Comparison of ENCODE assay signal across 7 cellular contexts in genomic region chr6:24511976-24512375, GRCh38. TPM values are rescaled to one million over a fixed set of nuclear protein-coding genes. Genes with fewer than 3 reads are reported as not detected.
A peak's percentile ranks its signal among the peaks of the same experiment; 100 is the strongest.
DNase-seq lines count a peak whose midpoint lies in the region; ATAC-seq and TF ChIP-seq lines count a peak whose summit lies in the region.
"Not testable (repeated sequence)": the region's sequence is repeated elsewhere in the genome, so short reads cannot be mapped to it uniquely, and the experiment has no call there.

No MANE protein-coding gene starts in this region.

- POLR2A ChIA-PET in CD8-positive, alpha-beta T cell (lab: Charles Lee): not testable (repeated sequence)
- POLR2A ChIA-PET in OCI-LY7 (lab: Charles Lee): interaction anchor here (7.3 to 18.0 kb wide), 2 partner anchors 11 to 16 kb away, joined by 86 to 586 read pairs; partner anchors contain the start of gene ALDH5A1

- H3K9me2 ChIP-seq in OCI-LY7 (ENCODE audit: insufficient read depth, low read length): not testable (repeated sequence)

- not testable (repeated sequence) for H3K9me3 Mint-ChIP-seq in CD8-positive, alpha-beta T cell; activated CD8-positive, alpha-beta memory T cell treated with anti-CD3 and anti-CD28 coated beads, Interleukin-2, amount 10 ng/mL, durations not matched to agents 7 days and 5 days (ENCODE audit: low read depth); memory B cell; stimulated activated memory B cell treated with anti-CD40 and anti-IgM and Interleukin-4, amounts not matched to agents 10 μg/mL and 1 μg/mL and 100 μg/mL, for 72 hours
- peaks cover 17% of the 10 kb centered on the region for H3K9me3 Mint-ChIP-seq in nephron progenitor cell

- TF ChIP-seq CTCF in CD8-positive, alpha-beta T cell (IDR thresholded peaks at IDR 0.05); OCI-LY7 (conservative IDR thresholded peaks at IDR 0.05; ENCODE audit: low read length); right atrium auricular region (IDR thresholded peaks at IDR 0.05); nephron progenitor cell (IDR thresholded peaks at IDR 0.05): not testable (repeated sequence)

- BruUV-seq in OCI-LY7 (replicated peaks; lab: Mats Ljungman, UMichigan): not testable (repeated sequence)

- H3K4me3 Mint-ChIP-seq in CD8-positive, alpha-beta T cell; activated CD8-positive, alpha-beta memory T cell treated with anti-CD3 and anti-CD28 coated beads, Interleukin-2, amount 10 ng/mL, durations not matched to agents 7 days and 5 days; memory B cell; nephron progenitor cell; stimulated activated memory B cell treated with anti-CD40 and anti-IgM and Interleukin-4, amounts not matched to agents 10 μg/mL and 1 μg/mL and 100 μg/mL, for 72 hours: not testable (repeated sequence)

- peaks cover 16% of the 10 kb centered on the region for H3K4me1 Mint-ChIP-seq in CD8-positive, alpha-beta T cell (ENCODE audit: low read depth)
- not testable (repeated sequence) for H3K4me1 Mint-ChIP-seq in activated CD8-positive, alpha-beta memory T cell treated with anti-CD3 and anti-CD28 coated beads, Interleukin-2, amount 10 ng/mL, durations not matched to agents 7 days and 5 days; nephron progenitor cell
- H3K4me1 Mint-ChIP-seq in memory B cell: peaks cover 11% of the 10 kb centered on the region
- peaks cover 26% of the 10 kb centered on the region for H3K4me1 Mint-ChIP-seq in stimulated activated memory B cell treated with anti-CD40 and anti-IgM and Interleukin-4, amounts not matched to agents 10 μg/mL and 1 μg/mL and 100 μg/mL, for 72 hours

- peaks cover 88% of the 10 kb centered on the region for H3K36me3 Mint-ChIP-seq in CD8-positive, alpha-beta T cell
- peaks cover 14% of the 10 kb centered on the region for H3K36me3 Mint-ChIP-seq in activated CD8-positive, alpha-beta memory T cell treated with anti-CD3 and anti-CD28 coated beads, Interleukin-2, amount 10 ng/mL, durations not matched to agents 7 days and 5 days
- H3K36me3 Mint-ChIP-seq in memory B cell (peaks cover 46% of the 10 kb centered on the region), nephron progenitor cell (ENCODE audit: low read depth) (peaks cover 80% of the 10 kb centered on the region)
- H3K36me3 Mint-ChIP-seq in stimulated activated memory B cell treated with anti-CD40 and anti-IgM and Interleukin-4, amounts not matched to agents 10 μg/mL and 1 μg/mL and 100 μg/mL, for 72 hours: peaks cover 70% of the 10 kb centered on the region

- intact Hi-C loops in CD8-positive, alpha-beta T cell (cut with DNase I, micrococcal nuclease): not testable (repeated sequence)
- intact Hi-C loops in OCI-LY7 (cut with micrococcal nuclease; ENCODE audit: unreplicated experiment): loop anchor here (10.0 kb wide), 2 partner anchors 1513 to 1853 kb away; partner anchors contain the start of gene BTN3A2

- H4K20me1 ChIP-seq in OCI-LY7 (ENCODE audit: insufficient read depth, low read length): not testable (repeated sequence)

- peak overlapping the region; percentile 14 for H3K27ac Mint-ChIP-seq in CD8-positive, alpha-beta T cell
- not testable (repeated sequence) for H3K27ac Mint-ChIP-seq in activated CD8-positive, alpha-beta memory T cell treated with anti-CD3 and anti-CD28 coated beads, Interleukin-2, amount 10 ng/mL, durations not matched to agents 7 days and 5 days
- H3K27ac Mint-ChIP-seq in memory B cell (peak overlapping the region; percentile 30), nephron progenitor cell (peak overlapping the region; percentile 4)
- peak overlapping the region; percentile 62 for H3K27ac Mint-ChIP-seq in stimulated activated memory B cell treated with anti-CD40 and anti-IgM and Interleukin-4, amounts not matched to agents 10 μg/mL and 1 μg/mL and 100 μg/mL, for 72 hours

- H3K36me3 ChIP-seq in CD8-positive, alpha-beta T cell (ENCODE audit: insufficient read depth, low read length); right atrium auricular region: not testable (repeated sequence)
- peaks cover 84% of the 10 kb centered on the region for H3K36me3 ChIP-seq in OCI-LY7 (ENCODE audit: insufficient read depth, low read length)

- H3K27ac ChIP-seq in CD8-positive, alpha-beta T cell (ENCODE audit: low read depth, low read length); right atrium auricular region: not testable (repeated sequence)
- H3K27ac ChIP-seq in OCI-LY7 (ENCODE audit: low read depth, low read length, poor library complexity, severe bottlenecking): peak overlapping the region; percentile 2

- H3K79me2 ChIP-seq in OCI-LY7 (ENCODE audit: insufficient read depth, low read depth, low read length): not testable (repeated sequence)

- not testable (repeated sequence) for H3K4me3 ChIP-seq in CD8-positive, alpha-beta T cell (ENCODE audit: low read depth, low read length); OCI-LY7 (ENCODE audit: low read depth, low read length, poor library complexity, severe bottlenecking); right atrium auricular region

- not testable (repeated sequence) for H3K9me3 ChIP-seq in CD8-positive, alpha-beta T cell (ENCODE audit: low read length); OCI-LY7 (ENCODE audit: low read length); right atrium auricular region

- CTCF ChIA-PET in CD8-positive, alpha-beta T cell (lab: Charles Lee): interaction anchor here (0.7 to 1.2 kb wide), 4 partner anchors 10 to 1024 kb away, joined by 3 to 6 read pairs (median 3); partner anchors contain the start of gene ALDH5A1
- CTCF ChIA-PET in OCI-LY7 (lab: Charles Lee; ENCODE audit: unreplicated experiment); activated CD8-positive, alpha-beta memory T cell treated with anti-CD3 and anti-CD28 coated beads, Interleukin-2, amount 10 ng/mL, durations not matched to agents 7 days and 5 days (lab: Charles Lee): not testable (repeated sequence)

- not testable (repeated sequence) for ATAC-seq in CD8-positive, alpha-beta T cell; activated CD8-positive, alpha-beta memory T cell treated with anti-CD3 and anti-CD28 coated beads, Interleukin-2, amount 10 ng/mL, durations not matched to agents 7 days and 5 days; memory B cell (ENCODE audit: low read depth); stimulated activated memory B cell treated with anti-CD40 and anti-IgM and Interleukin-4, amounts not matched to agents 10 μg/mL and 1 μg/mL and 100 μg/mL, for 72 hours

- not testable (repeated sequence) for H3K27me3 Mint-ChIP-seq in CD8-positive, alpha-beta T cell (ENCODE audit: low read depth); activated CD8-positive, alpha-beta memory T cell treated with anti-CD3 and anti-CD28 coated beads, Interleukin-2, amount 10 ng/mL, durations not matched to agents 7 days and 5 days; memory B cell; nephron progenitor cell (ENCODE audit: low read depth, poor library complexity); stimulated activated memory B cell treated with anti-CD40 and anti-IgM and Interleukin-4, amounts not matched to agents 10 μg/mL and 1 μg/mL and 100 μg/mL, for 72 hours

- H3K27me3 ChIP-seq in CD8-positive, alpha-beta T cell (ENCODE audit: insufficient read depth, low read length); right atrium auricular region: not testable (repeated sequence)

- DNase-seq in CD8-positive, alpha-beta T cell; OCI-LY7 (ENCODE audit: low spot score); memory B cell (ENCODE audit: low spot score in 2 of 2); nephron progenitor cell: not testable (repeated sequence)
- DNase-seq in activated CD8-positive, alpha-beta memory T cell treated with anti-CD3 and anti-CD28 coated beads, Interleukin-2, amount 10 ng/mL, durations not matched to agents 7 days and 5 days: peak; percentile 23
- peak; percentile 53 for DNase-seq in right atrium auricular region (ENCODE audit: low spot score)

- not testable (repeated sequence) for H3K4me1 ChIP-seq in CD8-positive, alpha-beta T cell (ENCODE audit: insufficient read depth, low read length); right atrium auricular region
- H3K4me1 ChIP-seq in OCI-LY7 (ENCODE audit: insufficient read depth, low read length, poor library complexity, severe bottlenecking): peaks cover 61% of the 10 kb centered on the region

- not testable (repeated sequence) for H2AFZ ChIP-seq in OCI-LY7 (ENCODE audit: low read length)

- not testable (repeated sequence) for H3K4me2 ChIP-seq in OCI-LY7 (ENCODE audit: low read length)

RNA-seq across cellular contexts. Expression of gene ALDH5A1, which starts 17.2 kb away (rescaled TPM):
- total RNA-seq in CD8-positive, alpha-beta T cell: 1 to 10 TPM; 4.0 to 4.7 TPM
- total RNA-seq in OCI-LY7 (2014; rRNA removed; shearing (Covaris generic)): 180 and 199 TPM in 2 replicates
- 260 and 308 TPM in 2 replicates for total RNA-seq in OCI-LY7 (2022)
- total RNA-seq in activated CD8-positive, alpha-beta memory T cell treated with anti-CD3 and anti-CD28 coated beads, Interleukin-2, amount 10 ng/mL, durations not matched to agents 7 days and 5 days: 1 to 10 TPM; 3.7 to 6.5 TPM
- total RNA-seq in right atrium auricular region: 1 to 10 TPM; 5.0 to 10.0 TPM

RNA-seq across cellular contexts. Expression of gene GPLD1, which starts 22.6 kb away (rescaled TPM):
- under 1 TPM; 0.19 to 0.73 TPM for total RNA-seq in CD8-positive, alpha-beta T cell
- 52.5 and 55.6 TPM in 2 replicates for total RNA-seq in OCI-LY7 (2014; rRNA removed; shearing (Covaris generic))
- 60.7 and 73.7 TPM in 2 replicates for total RNA-seq in OCI-LY7 (2022)
- total RNA-seq in activated CD8-positive, alpha-beta memory T cell treated with anti-CD3 and anti-CD28 coated beads, Interleukin-2, amount 10 ng/mL, durations not matched to agents 7 days and 5 days: under 1 TPM; 0.42 to 0.58 TPM
- under 1 TPM; 0.33 to 0.71 TPM for total RNA-seq in right atrium auricular region

Comparison
In these comparisons a context has a peak if more than half of its experiments do, and no peak if none do; other contexts are left out.
1. RNA of gene ALDH5A1, which starts 17.2 kb away (total RNA-seq): 180 to 308 TPM in OCI-LY7; 5.0 to 10.0 TPM in right atrium auricular region, 3.7 to 6.5 TPM in activated CD8-positive, alpha-beta memory T cell treated with anti-CD3 and anti-CD28 coated beads, Interleukin-2, amount 10 ng/mL, durations not matched to agents 7 days and 5 days and 4.0 to 4.7 TPM in CD8-positive, alpha-beta T cell; every median in the first group is over 10 times any median in the second.
2. RNA of gene GPLD1, which starts 22.6 kb away (total RNA-seq): 52.5 to 73.7 TPM in OCI-LY7; 0.19 to 0.73 TPM in CD8-positive, alpha-beta T cell, 0.33 to 0.71 TPM in right atrium auricular region and 0.42 to 0.58 TPM in activated CD8-positive, alpha-beta memory T cell treated with anti-CD3 and anti-CD28 coated beads, Interleukin-2, amount 10 ng/mL, durations not matched to agents 7 days and 5 days; every median in the first group is over 10 times any median in the second.